ENCODE assay signal across 10 cellular contexts in the genomic region with DNA sequence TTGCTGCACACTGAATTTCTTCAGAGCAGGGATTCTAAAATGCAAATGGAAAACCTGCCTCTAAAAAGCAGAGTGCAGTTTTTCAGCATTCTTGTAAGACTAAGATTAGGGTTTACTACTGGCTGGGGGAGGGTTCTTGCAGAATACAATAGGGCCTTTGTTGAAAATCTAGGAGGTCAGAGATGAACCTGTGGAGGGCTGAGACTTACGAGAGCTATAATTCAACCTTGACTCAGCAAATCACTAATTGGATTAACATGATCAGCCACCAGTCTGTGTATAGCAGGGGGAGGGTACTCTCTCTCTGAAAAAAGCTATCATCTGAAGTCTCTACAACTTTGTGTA.
DNase-seq lines count a peak whose midpoint lies in the region; ATAC-seq and TF ChIP-seq lines count a peak whose summit lies in the region.
"Had no signal": no experiment of that assay in that cellular context is flagged by ENCODE, and none has a peak within 500 bp of the region (broad histone marks: within the 10 kb centered on the region; RNA-seq: fewer than 3 reads in every experiment).

No MANE protein-coding gene starts in this region.

- peaks cover 44% of the 10 kb centered on the region for H3K4me1 ChIP-seq in GM23338 (ENCODE audit: insufficient read depth)
- peaks cover 15% of the 10 kb centered on the region for H3K4me1 ChIP-seq in CD8-positive, alpha-beta memory T cell (ENCODE audit: insufficient read depth, low read length)

- DNase-seq in GM23338 (ENCODE audit: low spot score): no peak
- DNase-seq in NCI-H524 (lab: John Stamatoyannopoulos, UW): peak; percentile 73 to 93
- no peak for DNase-seq in progenitor cell of endocrine pancreas (ENCODE audit: low spot score, unreplicated experiment)
- DNase-seq in NCI-H146 treated with DMSO at 0.1 percent for 48 hours (lab: John Stamatoyannopoulos, UW; ENCODE audit: unreplicated experiment): no peak
- DNase-seq in AML-193 (lab: John Stamatoyannopoulos, UW): no peak
- DNase-seq in NCI-H2196 treated with DMSO at 0.1 percent for 48 hours (lab: John Stamatoyannopoulos, UW; ENCODE audit: unreplicated experiment): no peak
- DNase-seq in CD8-positive, alpha-beta memory T cell: no peak
- DNase-seq: RPMI8226 had no signal

- H3K27me3 ChIP-seq in GM23338 (ENCODE audit: insufficient read depth): no peaks in the 10 kb centered on the region
- no peaks in the 10 kb centered on the region for H3K27me3 ChIP-seq in CD8-positive, alpha-beta memory T cell (ENCODE audit: insufficient read depth, low read length, poor library complexity, severe bottlenecking)

- CTCF ChIA-PET in CD8-positive, alpha-beta memory T cell (lab: Charles Lee): no interaction called here

- POLR2A ChIA-PET in CD8-positive, alpha-beta memory T cell (lab: Charles Lee): no interaction called here

- H3K27ac ChIP-seq in GM23338 (ENCODE audit: low read depth): no peak overlapping the region; the same call in 1 of the 2 replicates
- no peak overlapping the region for H3K27ac ChIP-seq in CD8-positive, alpha-beta memory T cell (ENCODE audit: low read depth, low read length)

- no peaks in the 10 kb centered on the region for H4K20me1 ChIP-seq in GM23338 (replicated peaks; ENCODE audit: insufficient read depth)

- no peaks in the 10 kb centered on the region for H3K9me3 ChIP-seq in CD8-positive, alpha-beta memory T cell (ENCODE audit: low read length)

- H3K4me2 ChIP-seq in GM23338: peak overlapping the region; percentile 55

- H3K79me2 ChIP-seq in GM23338 (replicated peaks; ENCODE audit: insufficient read depth): no peaks in the 10 kb centered on the region

- no peaks in the 10 kb centered on the region for H3K27me3 Mint-ChIP-seq in GM23338 (ENCODE audit: insufficient read depth, low read depth, poor library complexity)
- H3K27me3 Mint-ChIP-seq in brain: peaks cover 4% of the 10 kb centered on the region
- no peaks in the 10 kb centered on the region for H3K27me3 Mint-ChIP-seq in progenitor cell of endocrine pancreas
- H3K27me3 Mint-ChIP-seq in CD8-positive, alpha-beta memory T cell: peaks cover 0 to 2% of the 10 kb centered on the region in 2 donors

- no peaks in the 10 kb centered on the region for H3K9me3 Mint-ChIP-seq in GM23338
- H3K9me3 Mint-ChIP-seq in brain: no peaks in the 10 kb centered on the region
- peaks cover 3% of the 10 kb centered on the region for H3K9me3 Mint-ChIP-seq in progenitor cell of endocrine pancreas (ENCODE audit: low read depth)
- no peaks in the 10 kb centered on the region for H3K9me3 Mint-ChIP-seq in CD8-positive, alpha-beta memory T cell

- peaks cover 3% of the 10 kb centered on the region; the same call in 1 of the 2 replicates for H3K9me2 ChIP-seq in GM23338 (ENCODE audit: insufficient read depth)

- peak overlapping the region; percentile 72; the same call in 1 of the 2 replicates for H2AFZ ChIP-seq in GM23338

- H3K36me3 Mint-ChIP-seq in GM23338 (ENCODE audit: low read depth) (no peaks in the 10 kb centered on the region), brain (no peaks in the 10 kb centered on the region), progenitor cell of endocrine pancreas (ENCODE audit: insufficient read depth) (no peaks in the 10 kb centered on the region)
- no peaks in the 10 kb centered on the region for H3K36me3 Mint-ChIP-seq in CD8-positive, alpha-beta memory T cell

- TF ChIP-seq CTCF in GM23338 (conservative IDR thresholded peaks at IDR 0.05; ENCODE audit: low read depth in 2 of 2) (no peak), brain (conservative IDR thresholded peaks at IDR 0.05) (no peak), progenitor cell of endocrine pancreas (IDR thresholded peaks at IDR 0.05; ENCODE audit: unreplicated experiment) (no peak)

- no peaks in the 10 kb centered on the region for H3F3A ChIP-seq in GM23338 (replicated peaks; ENCODE audit: low read depth)

- H3K27ac Mint-ChIP-seq in GM23338 (peak overlapping the region; percentile 63; the same call in 1 of the 2 replicates), brain (peak overlapping the region in 4 of 5 experiments; percentile 30 to 61 (median 52)), progenitor cell of endocrine pancreas (peak overlapping the region; percentile 79)
- H3K27ac Mint-ChIP-seq in CD8-positive, alpha-beta memory T cell: no peak overlapping the region
- H3K27ac Mint-ChIP-seq: activated T-helper 1 cell treated with anti-CD3 and anti-CD28 coated beads, Interleukin-12 subunit alpha, Interleukin-12 subunit beta, Interleukin-2, Interleukin-4 antibody, amounts not matched to agents 30 ng/mL and 10 ng/mL and 1 ng/mL, durations not matched to agents 14 hours and 24 hours and 36 hours had no signal

- H3K4me3 Mint-ChIP-seq in GM23338 (no peak overlapping the region), brain (peak overlapping the region in 1 of 5 experiments; percentile 32), progenitor cell of endocrine pancreas (ENCODE audit: low read depth) (peak overlapping the region; percentile 17)
- no peak overlapping the region for H3K4me3 Mint-ChIP-seq in CD8-positive, alpha-beta memory T cell
- H3K4me3 Mint-ChIP-seq: activated T-helper 1 cell treated with anti-CD3 and anti-CD28 coated beads, Interleukin-12 subunit alpha, Interleukin-12 subunit beta, Interleukin-2, Interleukin-4 antibody, amounts not matched to agents 30 ng/mL and 10 ng/mL and 1 ng/mL, durations not matched to agents 14 hours and 24 hours and 36 hours had no signal

- no peaks in the 10 kb centered on the region for H3K36me3 ChIP-seq in GM23338 (ENCODE audit: insufficient read depth)
- H3K36me3 ChIP-seq in CD8-positive, alpha-beta memory T cell (ENCODE audit: insufficient read depth, low read length): no peaks in the 10 kb centered on the region

- H3K4me3 ChIP-seq in GM23338: no peak overlapping the region
- no peak overlapping the region for H3K4me3 ChIP-seq in CD8-positive, alpha-beta memory T cell (ENCODE audit: low read length)

- peak; percentile 63 for ATAC-seq in GM23338

- H3K4me1 Mint-ChIP-seq in GM23338: peaks cover 42% of the 10 kb centered on the region
- peaks cover 31% of the 10 kb centered on the region for H3K4me1 Mint-ChIP-seq in brain
- H3K4me1 Mint-ChIP-seq in progenitor cell of endocrine pancreas (ENCODE audit: low read depth): peaks cover 38% of the 10 kb centered on the region
- peaks cover 8 to 11% (median 9%) of the 10 kb centered on the region in 3 donors for H3K4me1 Mint-ChIP-seq in CD8-positive, alpha-beta memory T cell

TF ChIP-seq in GM23338, 12 proteins besides CTCF, POLR2A, EP300 and RAD21:
- TF ChIP-seq NANOG (IDR thresholded peaks at IDR 0.05; ENCODE audit: borderline replicate concordance) (no peak), EZH2 (IDR thresholded peaks at IDR 0.05; ENCODE audit: low read depth, unreplicated experiment) (no peak), ZNF331 (CRISPR knock-in tag; IDR thresholded peaks at IDR 0.05; ENCODE audit: low read depth) (no peak)
- TF ChIP-seq, protein P1, sequence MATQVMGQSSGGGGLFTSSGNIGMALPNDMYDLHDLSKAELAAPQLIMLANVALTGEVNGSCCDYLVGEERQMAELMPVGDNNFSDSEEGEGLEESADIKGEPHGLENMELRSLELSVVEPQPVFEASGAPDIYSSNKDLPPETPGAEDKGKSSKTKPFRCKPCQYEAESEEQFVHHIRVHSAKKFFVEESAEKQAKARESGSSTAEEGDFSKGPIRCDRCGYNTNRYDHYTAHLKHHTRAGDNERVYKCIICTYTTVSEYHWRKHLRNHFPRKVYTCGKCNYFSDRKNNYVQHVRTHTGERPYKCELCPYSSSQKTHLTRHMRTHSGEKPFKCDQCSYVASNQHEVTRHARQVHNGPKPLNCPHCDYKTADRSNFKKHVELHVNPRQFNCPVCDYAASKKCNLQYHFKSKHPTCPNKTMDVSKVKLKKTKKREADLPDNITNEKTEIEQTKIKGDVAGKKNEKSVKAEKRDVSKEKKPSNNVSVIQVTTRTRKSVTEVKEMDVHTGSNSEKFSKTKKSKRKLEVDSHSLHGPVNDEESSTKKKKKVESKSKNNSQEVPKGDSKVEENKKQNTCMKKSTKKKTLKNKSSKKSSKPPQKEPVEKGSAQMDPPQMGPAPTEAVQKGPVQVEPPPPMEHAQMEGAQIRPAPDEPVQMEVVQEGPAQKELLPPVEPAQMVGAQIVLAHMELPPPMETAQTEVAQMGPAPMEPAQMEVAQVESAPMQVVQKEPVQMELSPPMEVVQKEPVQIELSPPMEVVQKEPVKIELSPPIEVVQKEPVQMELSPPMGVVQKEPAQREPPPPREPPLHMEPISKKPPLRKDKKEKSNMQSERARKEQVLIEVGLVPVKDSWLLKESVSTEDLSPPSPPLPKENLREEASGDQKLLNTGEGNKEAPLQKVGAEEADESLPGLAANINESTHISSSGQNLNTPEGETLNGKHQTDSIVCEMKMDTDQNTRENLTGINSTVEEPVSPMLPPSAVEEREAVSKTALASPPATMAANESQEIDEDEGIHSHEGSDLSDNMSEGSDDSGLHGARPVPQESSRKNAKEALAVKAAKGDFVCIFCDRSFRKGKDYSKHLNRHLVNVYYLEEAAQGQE (IDR thresholded peaks at IDR 0.05; ENCODE audit: unreplicated experiment): no peak

Comparison
In these comparisons a context has a peak if more than half of its experiments do, and no peak if none do; other contexts are left out.
1. DNase-seq: peak in NCI-H524 (2 of 2); none in GM23338 (single experiment), progenitor cell of endocrine pancreas (single experiment), NCI-H146 treated with DMSO at 0.1 percent for 48 hours (single experiment), AML-193 (0 of 2), NCI-H2196 treated with DMSO at 0.1 percent for 48 hours (single experiment) and CD8-positive, alpha-beta memory T cell (0 of 5).
2. H3K27ac Mint-ChIP-seq: peak in GM23338 (single experiment), brain (4 of 5) and progenitor cell of endocrine pancreas (single experiment); none in CD8-positive, alpha-beta memory T cell (0 of 8).